In the genomic region with DNA sequence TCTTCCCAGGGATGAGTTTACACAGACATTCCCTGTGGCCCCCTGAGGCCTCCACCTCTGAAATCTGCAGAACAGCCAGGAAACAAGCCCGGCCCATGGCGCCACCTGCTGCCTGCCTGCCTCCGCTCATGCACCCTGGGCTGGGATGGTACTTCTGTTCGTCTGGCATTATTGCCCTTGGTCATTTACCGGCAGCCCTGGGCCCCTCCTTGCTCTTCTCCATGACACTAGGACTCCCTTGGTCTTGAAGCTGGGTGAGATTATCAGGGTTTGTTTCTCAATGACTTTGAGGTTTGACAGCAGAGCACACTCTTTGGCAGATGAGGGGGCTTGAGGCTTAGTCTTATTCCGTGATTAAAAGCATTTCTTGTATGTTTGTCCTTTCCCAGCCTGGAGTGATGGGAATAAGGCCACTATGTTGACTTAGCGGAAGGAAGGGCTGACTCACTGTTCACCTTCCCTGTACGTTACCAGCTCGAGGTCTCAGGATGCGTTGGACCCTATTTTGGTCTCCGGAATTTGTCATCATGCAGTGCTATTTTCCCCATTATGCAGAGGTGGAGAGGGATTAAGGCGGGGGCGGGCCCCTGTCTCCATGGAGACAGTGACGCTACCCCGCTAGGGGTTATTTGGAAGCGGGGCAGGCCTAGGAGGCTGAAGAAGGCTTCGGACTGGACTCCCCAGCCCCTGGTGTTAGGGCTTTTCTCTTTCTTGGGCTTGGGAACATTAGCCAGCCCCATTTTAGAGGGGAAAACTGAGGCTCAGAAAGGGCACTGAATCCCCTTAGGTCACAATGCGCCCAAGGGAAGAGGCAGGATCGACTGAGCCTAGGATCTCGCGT, we compare ENCODE assay signal across 1 cellular context.
A peak's percentile ranks its signal among the peaks of the same experiment; 100 is the strongest.
TF ChIP-seq lines count a peak whose summit lies in the region.

No MANE protein-coding gene starts in this region.

TF ChIP-seq in HepG2, 621 proteins besides CTCF, POLR2A, EP300 and RAD21 (continued from another document):
- TF ChIP-seq, protein P1, sequence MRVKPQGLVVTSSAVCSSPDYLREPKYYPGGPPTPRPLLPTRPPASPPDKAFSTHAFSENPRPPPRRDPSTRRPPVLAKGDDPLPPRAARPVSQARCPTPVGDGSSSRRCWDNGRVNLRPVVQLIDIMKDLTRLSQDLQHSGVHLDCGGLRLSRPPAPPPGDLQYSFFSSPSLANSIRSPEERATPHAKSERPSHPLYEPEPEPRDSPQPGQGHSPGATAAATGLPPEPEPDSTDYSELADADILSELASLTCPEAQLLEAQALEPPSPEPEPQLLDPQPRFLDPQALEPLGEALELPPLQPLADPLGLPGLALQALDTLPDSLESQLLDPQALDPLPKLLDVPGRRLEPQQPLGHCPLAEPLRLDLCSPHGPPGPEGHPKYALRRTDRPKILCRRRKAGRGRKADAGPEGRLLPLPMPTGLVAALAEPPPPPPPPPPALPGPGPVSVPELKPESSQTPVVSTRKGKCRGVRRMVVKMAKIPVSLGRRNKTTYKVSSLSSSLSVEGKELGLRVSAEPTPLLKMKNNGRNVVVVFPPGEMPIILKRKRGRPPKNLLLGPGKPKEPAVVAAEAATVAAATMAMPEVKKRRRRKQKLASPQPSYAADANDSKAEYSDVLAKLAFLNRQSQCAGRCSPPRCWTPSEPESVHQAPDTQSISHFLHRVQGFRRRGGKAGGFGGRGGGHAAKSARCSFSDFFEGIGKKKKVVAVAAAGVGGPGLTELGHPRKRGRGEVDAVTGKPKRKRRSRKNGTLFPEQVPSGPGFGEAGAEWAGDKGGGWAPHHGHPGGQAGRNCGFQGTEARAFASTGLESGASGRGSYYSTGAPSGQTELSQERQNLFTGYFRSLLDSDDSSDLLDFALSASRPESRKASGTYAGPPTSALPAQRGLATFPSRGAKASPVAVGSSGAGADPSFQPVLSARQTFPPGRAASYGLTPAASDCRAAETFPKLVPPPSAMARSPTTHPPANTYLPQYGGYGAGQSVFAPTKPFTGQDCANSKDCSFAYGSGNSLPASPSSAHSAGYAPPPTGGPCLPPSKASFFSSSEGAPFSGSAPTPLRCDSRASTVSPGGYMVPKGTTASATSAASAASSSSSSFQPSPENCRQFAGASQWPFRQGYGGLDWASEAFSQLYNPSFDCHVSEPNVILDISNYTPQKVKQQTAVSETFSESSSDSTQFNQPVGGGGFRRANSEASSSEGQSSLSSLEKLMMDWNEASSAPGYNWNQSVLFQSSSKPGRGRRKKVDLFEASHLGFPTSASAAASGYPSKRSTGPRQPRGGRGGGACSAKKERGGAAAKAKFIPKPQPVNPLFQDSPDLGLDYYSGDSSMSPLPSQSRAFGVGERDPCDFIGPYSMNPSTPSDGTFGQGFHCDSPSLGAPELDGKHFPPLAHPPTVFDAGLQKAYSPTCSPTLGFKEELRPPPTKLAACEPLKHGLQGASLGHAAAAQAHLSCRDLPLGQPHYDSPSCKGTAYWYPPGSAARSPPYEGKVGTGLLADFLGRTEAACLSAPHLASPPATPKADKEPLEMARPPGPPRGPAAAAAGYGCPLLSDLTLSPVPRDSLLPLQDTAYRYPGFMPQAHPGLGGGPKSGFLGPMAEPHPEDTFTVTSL (CRISPR knock-in tag; IDR thresholded peaks at IDR 0.05; ENCODE audit: borderline replicate concordance), result peak; percentile 49; the same call in 1 of the 2 replicates
- TF ChIP-seq, protein P2, sequence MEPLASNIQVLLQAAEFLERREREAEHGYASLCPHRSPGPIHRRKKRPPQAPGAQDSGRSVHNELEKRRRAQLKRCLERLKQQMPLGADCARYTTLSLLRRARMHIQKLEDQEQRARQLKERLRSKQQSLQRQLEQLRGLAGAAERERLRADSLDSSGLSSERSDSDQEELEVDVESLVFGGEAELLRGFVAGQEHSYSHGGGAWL (CRISPR knock-in tag; IDR thresholded peaks at IDR 0.05), result 0 out of 2 replicates have a peak, but pooled peaks have one; percentile 22
- TF ChIP-seq, protein P3, sequence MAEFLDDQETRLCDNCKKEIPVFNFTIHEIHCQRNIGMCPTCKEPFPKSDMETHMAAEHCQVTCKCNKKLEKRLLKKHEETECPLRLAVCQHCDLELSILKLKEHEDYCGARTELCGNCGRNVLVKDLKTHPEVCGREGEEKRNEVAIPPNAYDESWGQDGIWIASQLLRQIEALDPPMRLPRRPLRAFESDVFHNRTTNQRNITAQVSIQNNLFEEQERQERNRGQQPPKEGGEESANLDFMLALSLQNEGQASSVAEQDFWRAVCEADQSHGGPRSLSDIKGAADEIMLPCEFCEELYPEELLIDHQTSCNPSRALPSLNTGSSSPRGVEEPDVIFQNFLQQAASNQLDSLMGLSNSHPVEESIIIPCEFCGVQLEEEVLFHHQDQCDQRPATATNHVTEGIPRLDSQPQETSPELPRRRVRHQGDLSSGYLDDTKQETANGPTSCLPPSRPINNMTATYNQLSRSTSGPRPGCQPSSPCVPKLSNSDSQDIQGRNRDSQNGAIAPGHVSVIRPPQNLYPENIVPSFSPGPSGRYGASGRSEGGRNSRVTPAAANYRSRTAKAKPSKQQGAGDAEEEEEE (CRISPR knock-in tag; IDR thresholded peaks at IDR 0.05; ENCODE audit: borderline replicate concordance), result no peak
- TF ChIP-seq KAT7 (CRISPR knock-in tag; IDR thresholded peaks at IDR 0.05; ENCODE audit: borderline replicate concordance), result 0 out of 2 replicates have a peak, but pooled peaks have one; percentile 47
- TF ChIP-seq, protein P4, sequence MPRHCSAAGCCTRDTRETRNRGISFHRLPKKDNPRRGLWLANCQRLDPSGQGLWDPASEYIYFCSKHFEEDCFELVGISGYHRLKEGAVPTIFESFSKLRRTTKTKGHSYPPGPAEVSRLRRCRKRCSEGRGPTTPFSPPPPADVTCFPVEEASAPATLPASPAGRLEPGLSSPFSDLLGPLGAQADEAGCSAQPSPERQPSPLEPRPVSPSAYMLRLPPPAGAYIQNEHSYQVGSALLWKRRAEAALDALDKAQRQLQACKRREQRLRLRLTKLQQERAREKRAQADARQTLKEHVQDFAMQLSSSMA (CRISPR knock-in tag; IDR thresholded peaks at IDR 0.05), result no peak
- TF ChIP-seq ZNF788 (CRISPR knock-in tag; IDR thresholded peaks at IDR 0.05; ENCODE audit: borderline replicate concordance), result no peak; the same call in 1 of the 2 replicates
- TF ChIP-seq CHCHD3 (CRISPR knock-in tag; IDR thresholded peaks at IDR 0.05), result no peak; the same call in 1 of the 2 replicates
- TF ChIP-seq ZNF747 (CRISPR knock-in tag; IDR thresholded peaks at IDR 0.05; ENCODE audit: borderline replicate concordance), result 0 out of 2 replicates have a peak, but pooled peaks have one; percentile 4
- no peak for TF ChIP-seq AKAP8 (CRISPR knock-in tag; IDR thresholded peaks at IDR 0.05)
- TF ChIP-seq CEBPB (IDR thresholded peaks at IDR 0.05; ENCODE audit: borderline replicate concordance, low read depth, low read length), result no peak
- TF ChIP-seq FOSL2 (CRISPR knock-in tag; IDR thresholded peaks at IDR 0.05), result peak; percentile 82
- TF ChIP-seq ZFP37 (CRISPR knock-in tag; IDR thresholded peaks at IDR 0.05; ENCODE audit: borderline replicate concordance), result 0 out of 2 replicates have a peak, but pooled peaks have one; percentile 60
- peak; percentile 61; the same call in 1 of the 2 replicates for TF ChIP-seq NCOA1 (CRISPR knock-in tag; IDR thresholded peaks at IDR 0.05)
- TF ChIP-seq CREM (IDR thresholded peaks at IDR 0.05), result peak; percentile 6; the same call in 1 of the 2 replicates
- no peak for TF ChIP-seq CREM (CRISPR knock-in tag; IDR thresholded peaks at IDR 0.05)
- no peak for TF ChIP-seq NR1H2 (CRISPR knock-in tag; IDR thresholded peaks at IDR 0.05; ENCODE audit: borderline replicate concordance, low read depth)
- TF ChIP-seq YY1 (IDR thresholded peaks at IDR 0.05; ENCODE audit: insufficient read depth, insufficient replicate concordance, low read depth, low read length), result no peak
- TF ChIP-seq ZNF20 (CRISPR knock-in tag; IDR thresholded peaks at IDR 0.05), result no peak
- TF ChIP-seq TSC22D2 (CRISPR knock-in tag; IDR thresholded peaks at IDR 0.05; ENCODE audit: borderline replicate concordance), result no peak
- TF ChIP-seq, protein P5, sequence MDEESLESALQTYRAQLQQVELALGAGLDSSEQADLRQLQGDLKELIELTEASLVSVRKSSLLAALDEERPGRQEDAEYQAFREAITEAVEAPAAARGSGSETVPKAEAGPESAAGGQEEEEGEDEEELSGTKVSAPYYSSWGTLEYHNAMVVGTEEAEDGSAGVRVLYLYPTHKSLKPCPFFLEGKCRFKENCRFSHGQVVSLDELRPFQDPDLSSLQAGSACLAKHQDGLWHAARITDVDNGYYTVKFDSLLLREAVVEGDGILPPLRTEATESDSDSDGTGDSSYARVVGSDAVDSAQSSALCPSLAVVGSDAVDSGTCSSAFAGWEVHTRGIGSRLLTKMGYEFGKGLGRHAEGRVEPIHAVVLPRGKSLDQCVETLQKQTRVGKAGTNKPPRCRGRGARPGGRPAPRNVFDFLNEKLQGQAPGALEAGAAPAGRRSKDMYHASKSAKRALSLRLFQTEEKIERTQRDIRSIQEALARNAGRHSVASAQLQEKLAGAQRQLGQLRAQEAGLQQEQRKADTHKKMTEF (CRISPR knock-in tag; IDR thresholded peaks at IDR 0.05), result peak; percentile 25; the same call in 1 of the 2 replicates
- TF ChIP-seq FIP1L1 (IDR thresholded peaks at IDR 0.05; ENCODE audit: borderline replicate concordance, insufficient read depth, low read depth, low read length), result no peak
- 0 out of 2 replicates have a peak, but pooled peaks have one; percentile 4 for TF ChIP-seq HMG20B (CRISPR knock-in tag; conservative IDR thresholded peaks at IDR 0.05)
- peak; percentile 27; the same call in 1 of the 2 replicates for TF ChIP-seq HDAC1 (CRISPR knock-in tag; IDR thresholded peaks at IDR 0.05)
- no peak for TF ChIP-seq BCL6 (CRISPR knock-in tag; IDR thresholded peaks at IDR 0.05)
- 0 out of 2 replicates have a peak, but pooled peaks have one; percentile 48 for TF ChIP-seq NRL (CRISPR knock-in tag; IDR thresholded peaks at IDR 0.05; ENCODE audit: borderline replicate concordance)
- TF ChIP-seq ZNF878 (CRISPR knock-in tag; IDR thresholded peaks at IDR 0.05), result no peak
- TF ChIP-seq, protein P6, sequence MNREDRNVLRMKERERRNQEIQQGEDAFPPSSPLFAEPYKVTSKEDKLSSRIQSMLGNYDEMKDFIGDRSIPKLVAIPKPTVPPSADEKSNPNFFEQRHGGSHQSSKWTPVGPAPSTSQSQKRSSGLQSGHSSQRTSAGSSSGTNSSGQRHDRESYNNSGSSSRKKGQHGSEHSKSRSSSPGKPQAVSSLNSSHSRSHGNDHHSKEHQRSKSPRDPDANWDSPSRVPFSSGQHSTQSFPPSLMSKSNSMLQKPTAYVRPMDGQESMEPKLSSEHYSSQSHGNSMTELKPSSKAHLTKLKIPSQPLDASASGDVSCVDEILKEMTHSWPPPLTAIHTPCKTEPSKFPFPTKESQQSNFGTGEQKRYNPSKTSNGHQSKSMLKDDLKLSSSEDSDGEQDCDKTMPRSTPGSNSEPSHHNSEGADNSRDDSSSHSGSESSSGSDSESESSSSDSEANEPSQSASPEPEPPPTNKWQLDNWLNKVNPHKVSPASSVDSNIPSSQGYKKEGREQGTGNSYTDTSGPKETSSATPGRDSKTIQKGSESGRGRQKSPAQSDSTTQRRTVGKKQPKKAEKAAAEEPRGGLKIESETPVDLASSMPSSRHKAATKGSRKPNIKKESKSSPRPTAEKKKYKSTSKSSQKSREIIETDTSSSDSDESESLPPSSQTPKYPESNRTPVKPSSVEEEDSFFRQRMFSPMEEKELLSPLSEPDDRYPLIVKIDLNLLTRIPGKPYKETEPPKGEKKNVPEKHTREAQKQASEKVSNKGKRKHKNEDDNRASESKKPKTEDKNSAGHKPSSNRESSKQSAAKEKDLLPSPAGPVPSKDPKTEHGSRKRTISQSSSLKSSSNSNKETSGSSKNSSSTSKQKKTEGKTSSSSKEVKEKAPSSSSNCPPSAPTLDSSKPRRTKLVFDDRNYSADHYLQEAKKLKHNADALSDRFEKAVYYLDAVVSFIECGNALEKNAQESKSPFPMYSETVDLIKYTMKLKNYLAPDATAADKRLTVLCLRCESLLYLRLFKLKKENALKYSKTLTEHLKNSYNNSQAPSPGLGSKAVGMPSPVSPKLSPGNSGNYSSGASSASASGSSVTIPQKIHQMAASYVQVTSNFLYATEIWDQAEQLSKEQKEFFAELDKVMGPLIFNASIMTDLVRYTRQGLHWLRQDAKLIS (CRISPR knock-in tag; IDR thresholded peaks at IDR 0.05), result no peak
- peak; percentile 48; the same call in 1 of the 2 replicates for TF ChIP-seq PHF21A (CRISPR knock-in tag; IDR thresholded peaks at IDR 0.05)
- TF ChIP-seq, protein P7, sequence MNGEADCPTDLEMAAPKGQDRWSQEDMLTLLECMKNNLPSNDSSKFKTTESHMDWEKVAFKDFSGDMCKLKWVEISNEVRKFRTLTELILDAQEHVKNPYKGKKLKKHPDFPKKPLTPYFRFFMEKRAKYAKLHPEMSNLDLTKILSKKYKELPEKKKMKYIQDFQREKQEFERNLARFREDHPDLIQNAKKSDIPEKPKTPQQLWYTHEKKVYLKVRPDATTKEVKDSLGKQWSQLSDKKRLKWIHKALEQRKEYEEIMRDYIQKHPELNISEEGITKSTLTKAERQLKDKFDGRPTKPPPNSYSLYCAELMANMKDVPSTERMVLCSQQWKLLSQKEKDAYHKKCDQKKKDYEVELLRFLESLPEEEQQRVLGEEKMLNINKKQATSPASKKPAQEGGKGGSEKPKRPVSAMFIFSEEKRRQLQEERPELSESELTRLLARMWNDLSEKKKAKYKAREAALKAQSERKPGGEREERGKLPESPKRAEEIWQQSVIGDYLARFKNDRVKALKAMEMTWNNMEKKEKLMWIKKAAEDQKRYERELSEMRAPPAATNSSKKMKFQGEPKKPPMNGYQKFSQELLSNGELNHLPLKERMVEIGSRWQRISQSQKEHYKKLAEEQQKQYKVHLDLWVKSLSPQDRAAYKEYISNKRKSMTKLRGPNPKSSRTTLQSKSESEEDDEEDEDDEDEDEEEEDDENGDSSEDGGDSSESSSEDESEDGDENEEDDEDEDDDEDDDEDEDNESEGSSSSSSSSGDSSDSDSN (CRISPR knock-in tag; IDR thresholded peaks at IDR 0.05), result no peak; the same call in 1 of the 2 replicates
- TF ChIP-seq MIER3 (CRISPR knock-in tag; IDR thresholded peaks at IDR 0.05; ENCODE audit: borderline replicate concordance), result peak; percentile 51; the same call in 1 of the 2 replicates
- no peak for TF ChIP-seq ZNF253 (CRISPR knock-in tag; IDR thresholded peaks at IDR 0.05; ENCODE audit: borderline replicate concordance)
